In the genomic region with DNA sequence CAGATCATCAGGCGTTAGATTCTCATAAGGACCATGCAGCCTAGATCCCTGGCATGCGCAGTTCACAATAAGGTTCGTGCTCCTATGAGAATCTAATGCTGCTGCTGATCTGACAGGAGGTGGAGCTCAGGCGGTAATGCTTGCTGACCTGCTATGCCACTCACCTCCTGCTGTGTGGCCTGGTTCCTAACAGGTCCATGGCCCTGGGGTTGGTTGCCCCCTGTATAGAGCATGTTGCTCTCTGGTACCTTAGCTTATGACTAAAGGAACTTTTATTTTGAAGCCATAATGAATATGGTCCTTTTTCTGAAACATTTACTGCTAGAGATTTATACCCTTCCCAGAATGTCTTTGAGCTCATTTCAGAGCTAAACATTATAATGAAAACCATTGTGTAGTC, we compare ENCODE assay signal across 13 cellular contexts. TPM values are rescaled to one million over a fixed set of nuclear protein-coding genes. Genes with fewer than 3 reads are reported as not detected.
DNase-seq lines count a peak whose midpoint lies in the region; ATAC-seq and TF ChIP-seq lines count a peak whose summit lies in the region.
"Had no signal": no experiment of that assay in that cellular context is flagged by ENCODE, and none has a peak within 500 bp of the region (broad histone marks: within the 10 kb centered on the region; RNA-seq: fewer than 3 reads in every experiment).

No MANE protein-coding gene starts in this region.

- H3K9me3 Mint-ChIP-seq in CD4-positive, CD25-positive, alpha-beta regulatory T cell = no peaks in the 10 kb centered on the region
- H3K9me3 Mint-ChIP-seq in IgD-negative memory B cell (peaks cover 0 to 5% (median 3%) of the 10 kb centered on the region in 3 donors), neural progenitor cell (peaks cover 30% of the 10 kb centered on the region)
- H3K9me3 Mint-ChIP-seq in central memory CD8-positive, alpha-beta T cell = no peaks in the 10 kb centered on the region
- peaks cover 12% of the 10 kb centered on the region for H3K9me3 Mint-ChIP-seq in activated T-helper 2 cell treated with anti-CD3 and anti-CD28 coated beads, Interferon-gamma antibody, Interleukin-2, Interleukin-4, amounts not matched to agents 10 μg/mL and 5 μg/mL and 100 μg/mL, durations not matched to agents 14 hours and 24 hours and 36 hours

- DNase-seq in CD4-positive, CD25-positive, alpha-beta regulatory T cell = no peak
- no peak for DNase-seq in central memory CD8-positive, alpha-beta T cell (ENCODE audit: low spot score in 2 of 2)
- DNase-seq in neural progenitor cell (ENCODE audit: low spot score) (peak; percentile 8), LoVo (ENCODE audit: low spot score) (no peak), NCI-H2107 (lab: John Stamatoyannopoulos, UW) (no peak)
- DNase-seq in activated T-helper 2 cell treated with anti-CD3 and anti-CD28 coated beads, Interferon-gamma antibody, Interleukin-2, Interleukin-4, amounts not matched to agents 10 μg/mL and 5 μg/mL and 100 μg/mL, durations not matched to agents 14 hours and 24 hours and 36 hours (ENCODE audit: low spot score) = no peak
- DNase-seq in stimulated activated CD4-positive, alpha-beta T cell treated with anti-CD3 and anti-CD28 coated beads, Interleukin-4, amount 100 ng/mL, for 4 hours = no peak
- DNase-seq: GOT3, NCI-H187 had no signal

- intact Hi-C loops in activated T-helper 2 cell treated with anti-CD3 and anti-CD28 coated beads, Interferon-gamma antibody, Interleukin-2, Interleukin-4, amounts not matched to agents 10 μg/mL and 5 μg/mL and 100 μg/mL, durations not matched to agents 14 hours and 24 hours and 36 hours (cut with micrococcal nuclease) = loop anchor here (2.0 to 5.0 kb wide), 3 partner anchors 362 to 1311 kb away; a partner anchor contains a TSS

- peaks cover 52 to 74% (median 55%) of the 10 kb centered on the region in 4 donors for H3K4me1 Mint-ChIP-seq in CD4-positive, CD25-positive, alpha-beta regulatory T cell
- H3K4me1 Mint-ChIP-seq in IgD-negative memory B cell (peaks cover 62 to 64% (median 62%) of the 10 kb centered on the region in 3 donors), neural progenitor cell (peaks cover 24% of the 10 kb centered on the region)
- peaks cover 71% of the 10 kb centered on the region for H3K4me1 Mint-ChIP-seq in central memory CD8-positive, alpha-beta T cell
- H3K4me1 Mint-ChIP-seq in activated T-helper 2 cell treated with anti-CD3 and anti-CD28 coated beads, Interferon-gamma antibody, Interleukin-2, Interleukin-4, amounts not matched to agents 10 μg/mL and 5 μg/mL and 100 μg/mL, durations not matched to agents 14 hours and 24 hours and 36 hours (ENCODE audit: low read depth) = peaks cover 61% of the 10 kb centered on the region

- no peaks in the 10 kb centered on the region for H3K27me3 Mint-ChIP-seq in CD4-positive, CD25-positive, alpha-beta regulatory T cell
- H3K27me3 Mint-ChIP-seq in IgD-negative memory B cell (no peaks in the 10 kb centered on the region), neural progenitor cell (ENCODE audit: insufficient read depth, low read depth) (peaks cover 2% of the 10 kb centered on the region)
- no peaks in the 10 kb centered on the region for H3K27me3 Mint-ChIP-seq in central memory CD8-positive, alpha-beta T cell
- H3K27me3 Mint-ChIP-seq in activated T-helper 2 cell treated with anti-CD3 and anti-CD28 coated beads, Interferon-gamma antibody, Interleukin-2, Interleukin-4, amounts not matched to agents 10 μg/mL and 5 μg/mL and 100 μg/mL, durations not matched to agents 14 hours and 24 hours and 36 hours (ENCODE audit: low read depth) = no peaks in the 10 kb centered on the region

- peaks cover 62% of the 10 kb centered on the region for H4K20me1 ChIP-seq in neural progenitor cell (ENCODE audit: low read depth)

- H3F3A ChIP-seq in neural progenitor cell (ENCODE audit: low read depth) = peaks cover 15% of the 10 kb centered on the region

- peak overlapping the region; percentile 90 to 96 (median 90) for H3K4me3 Mint-ChIP-seq in CD4-positive, CD25-positive, alpha-beta regulatory T cell
- H3K4me3 Mint-ChIP-seq in IgD-negative memory B cell (peak overlapping the region; percentile 86 to 96 (median 94)), neural progenitor cell (peak overlapping the region; percentile 97)
- H3K4me3 Mint-ChIP-seq in central memory CD8-positive, alpha-beta T cell = peak overlapping the region; percentile 88
- H3K4me3 Mint-ChIP-seq in activated T-helper 2 cell treated with anti-CD3 and anti-CD28 coated beads, Interferon-gamma antibody, Interleukin-2, Interleukin-4, amounts not matched to agents 10 μg/mL and 5 μg/mL and 100 μg/mL, durations not matched to agents 14 hours and 24 hours and 36 hours (ENCODE audit: low read depth) = no peak overlapping the region

- peaks cover 2% of the 10 kb centered on the region for H3K36me3 Mint-ChIP-seq in CD4-positive, CD25-positive, alpha-beta regulatory T cell
- peaks cover 5% of the 10 kb centered on the region for H3K36me3 Mint-ChIP-seq in IgD-negative memory B cell
- H3K36me3 Mint-ChIP-seq in central memory CD8-positive, alpha-beta T cell (ENCODE audit: insufficient read depth) = peaks cover 22% of the 10 kb centered on the region
- H3K36me3 Mint-ChIP-seq in neural progenitor cell = peaks cover 52% of the 10 kb centered on the region
- peaks cover 17% of the 10 kb centered on the region for H3K36me3 Mint-ChIP-seq in activated T-helper 2 cell treated with anti-CD3 and anti-CD28 coated beads, Interferon-gamma antibody, Interleukin-2, Interleukin-4, amounts not matched to agents 10 μg/mL and 5 μg/mL and 100 μg/mL, durations not matched to agents 14 hours and 24 hours and 36 hours (ENCODE audit: low read depth)

- no peak overlapping the region for H3K9ac ChIP-seq in neural progenitor cell

- H3K36me3 ChIP-seq in CD4-positive, CD25-positive, alpha-beta regulatory T cell (ENCODE audit: control insufficient read depth, insufficient read depth, low read length) = no peaks in the 10 kb centered on the region
- H3K36me3 ChIP-seq in neural progenitor cell = no peaks in the 10 kb centered on the region
- H3K36me3 ChIP-seq: cardiac muscle cell had no signal

- H3K9me3 ChIP-seq in CD4-positive, CD25-positive, alpha-beta regulatory T cell (ENCODE audit: control insufficient read depth in 2 of 2, low read length in 2 of 2) = peaks cover 4 to 5% of the 10 kb centered on the region in 2 experiments
- no peaks in the 10 kb centered on the region for H3K9me3 ChIP-seq in neural progenitor cell (ENCODE audit: low read depth)

- TF ChIP-seq CTCF in neural progenitor cell (IDR thresholded peaks at IDR 0.05) = no peak

- H3K4me1 ChIP-seq in CD4-positive, CD25-positive, alpha-beta regulatory T cell (ENCODE audit: control insufficient read depth, insufficient read depth, low read length, poor library complexity, severe bottlenecking) = peaks cover 63% of the 10 kb centered on the region
- peaks cover 49% of the 10 kb centered on the region for H3K4me1 ChIP-seq in neural progenitor cell

- no peak overlapping the region for H3K27ac ChIP-seq in CD4-positive, CD25-positive, alpha-beta regulatory T cell (ENCODE audit: insufficient read depth, low read length, poor library complexity, severe bottlenecking)
- H3K27ac ChIP-seq in neural progenitor cell = no peak overlapping the region
- H3K27ac ChIP-seq: cardiac muscle cell, HL-60, RWPE1 had no signal

- H3K4me2 ChIP-seq in neural progenitor cell = peak overlapping the region; percentile 84

- ATAC-seq in CD4-positive, CD25-positive, alpha-beta regulatory T cell (ENCODE audit: low read depth in 2 of 2) = no peak
- ATAC-seq in central memory CD8-positive, alpha-beta T cell (replicated peaks; ENCODE audit: extremely low read depth, poor library complexity, severe bottlenecking) = no peak

- H2AFZ ChIP-seq in neural progenitor cell (replicated peaks) = no peak overlapping the region

- H3K4me3 ChIP-seq in CD4-positive, CD25-positive, alpha-beta regulatory T cell (ENCODE audit: low read depth, low read length) = peak overlapping the region; percentile 61
- H3K4me3 ChIP-seq in neural progenitor cell = peak overlapping the region; percentile 65
- H3K4me3 ChIP-seq: cardiac muscle cell had no signal

- H3K27ac Mint-ChIP-seq in CD4-positive, CD25-positive, alpha-beta regulatory T cell = peak overlapping the region in 2 of 3 donors; percentile 28 to 31
- peak overlapping the region; percentile 60 to 95 (median 84) for H3K27ac Mint-ChIP-seq in IgD-negative memory B cell
- peak overlapping the region; percentile 44 for H3K27ac Mint-ChIP-seq in central memory CD8-positive, alpha-beta T cell (ENCODE audit: low read depth)
- no peak overlapping the region for H3K27ac Mint-ChIP-seq in neural progenitor cell
- H3K27ac Mint-ChIP-seq in activated T-helper 2 cell treated with anti-CD3 and anti-CD28 coated beads, Interferon-gamma antibody, Interleukin-2, Interleukin-4, amounts not matched to agents 10 μg/mL and 5 μg/mL and 100 μg/mL, durations not matched to agents 14 hours and 24 hours and 36 hours = no peak overlapping the region

- no peaks in the 10 kb centered on the region for H3K27me3 ChIP-seq in CD4-positive, CD25-positive, alpha-beta regulatory T cell (ENCODE audit: control insufficient read depth, insufficient read depth, low read length)
- H3K27me3 ChIP-seq in neural progenitor cell = no peaks in the 10 kb centered on the region
- H3K27me3 ChIP-seq: cardiac muscle cell had no signal

- H3K79me2 ChIP-seq in neural progenitor cell (ENCODE audit: low read depth) = peaks cover 81% of the 10 kb centered on the region

RNA-seq across cellular contexts. Expression of a gene that starts 3.1 kb away (rescaled TPM):
- 71.5 TPM for total RNA-seq in CD4-positive, CD25-positive, alpha-beta regulatory T cell
- 10 to 100 TPM; 20.7 to 26.5 (median 21.2) TPM for polyA plus RNA-seq in CD4-positive, CD25-positive, alpha-beta regulatory T cell
- polyA plus RNA-seq in IgD-negative memory B cell = 21.5 TPM
- 103 and 130 TPM in 2 replicates for total RNA-seq in neural progenitor cell (ENCODE audit: low replicate concordance)
- total RNA-seq in activated T-helper 2 cell treated with anti-CD3 and anti-CD28 coated beads, Interferon-gamma antibody, Interleukin-2, Interleukin-4, amounts not matched to agents 10 μg/mL and 5 μg/mL and 100 μg/mL, durations not matched to agents 14 hours and 24 hours and 36 hours = 33.1 and 33.3 TPM in 2 replicates

Comparison
In these comparisons a context has a peak if more than half of its experiments do, and no peak if none do; other contexts are left out.
1. H3K27ac Mint-ChIP-seq: peak in CD4-positive, CD25-positive, alpha-beta regulatory T cell (2 of 3), IgD-negative memory B cell (3 of 3) and central memory CD8-positive, alpha-beta T cell (single experiment); none in neural progenitor cell (single experiment) and activated T-helper 2 cell treated with anti-CD3 and anti-CD28 coated beads, Interferon-gamma antibody, Interleukin-2, Interleukin-4, amounts not matched to agents 10 μg/mL and 5 μg/mL and 100 μg/mL, durations not matched to agents 14 hours and 24 hours and 36 hours (single experiment).